16 cellular contexts compared by ENCODE assay signal in the genomic region with DNA sequence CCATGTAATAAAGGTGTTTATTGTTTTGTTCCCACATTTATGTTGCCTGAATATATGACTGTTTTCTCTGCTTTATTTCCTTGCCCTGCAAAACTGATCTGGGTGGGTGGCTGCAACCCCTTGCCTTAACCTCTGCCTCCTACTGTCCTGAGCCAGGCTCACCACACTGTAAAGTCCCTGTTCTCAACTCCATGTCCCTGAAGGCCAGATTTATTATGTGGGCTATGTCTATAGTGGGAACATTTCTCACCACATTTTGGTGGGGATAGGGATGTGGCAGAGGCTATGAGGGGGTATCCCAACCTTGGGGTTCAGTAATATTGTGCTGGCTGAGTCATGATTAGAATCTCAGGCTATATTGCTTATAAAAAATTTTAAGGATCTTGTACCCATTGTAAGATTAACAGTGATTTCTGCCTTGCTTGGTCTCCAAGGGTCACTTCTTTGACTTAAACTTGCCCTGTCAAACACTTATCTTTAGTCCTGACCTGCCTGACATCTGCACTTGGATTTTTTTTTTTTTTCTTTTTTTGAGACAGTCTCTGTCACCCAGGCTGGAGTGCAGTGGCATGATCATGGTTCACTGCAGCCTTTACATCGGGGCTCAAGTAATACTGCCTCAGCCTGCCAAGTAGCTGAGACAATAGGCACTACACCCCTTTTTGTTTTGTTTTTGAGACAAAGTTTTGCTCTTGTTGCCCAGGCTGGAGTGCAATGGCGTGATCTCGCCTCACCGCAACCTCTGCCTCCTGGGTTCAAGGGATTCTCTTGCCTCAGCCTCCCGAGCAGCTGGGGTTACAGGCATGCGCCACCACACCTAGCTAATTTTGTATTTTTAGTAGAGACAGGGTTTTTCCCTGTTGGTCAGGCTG. TPM values are rescaled to one million over a fixed set of nuclear protein-coding genes. Genes with fewer than 3 reads are reported as not detected.
A peak's percentile ranks its signal among the peaks of the same experiment; 100 is the strongest.
DNase-seq lines count a peak whose midpoint lies in the region; ATAC-seq and TF ChIP-seq lines count a peak whose summit lies in the region.
"Had no signal": no experiment of that assay in that cellular context is flagged by ENCODE, and none has a peak within 500 bp of the region (broad histone marks: within the 10 kb centered on the region; RNA-seq: fewer than 3 reads in every experiment).

No MANE protein-coding gene starts in this region.

- peaks cover 53% of the 10 kb centered on the region for H3K4me1 Mint-ChIP-seq in activated CD4-positive, alpha-beta T cell treated with anti-CD3 and anti-CD28 coated beads, Interleukin-2, amount 10 ng/mL, durations not matched to agents 7 days and 5 days
- peaks cover 46% of the 10 kb centered on the region for H3K4me1 Mint-ChIP-seq in HFFc6 (ENCODE audit: low read depth)
- H3K4me1 Mint-ChIP-seq in activated naive CD8-positive, alpha-beta T cell treated with anti-CD3 and anti-CD28 coated beads, Interleukin-2, amount 50 U/mL, for 24 hours: peaks cover 48% of the 10 kb centered on the region
- H3K4me1 Mint-ChIP-seq in nephron progenitor cell: peaks cover 48% of the 10 kb centered on the region

- peak overlapping the region; percentile 73 for H3K27ac Mint-ChIP-seq in activated CD4-positive, alpha-beta T cell treated with anti-CD3 and anti-CD28 coated beads, Interleukin-2, amount 10 ng/mL, durations not matched to agents 7 days and 5 days
- H3K27ac Mint-ChIP-seq in HFFc6: peak overlapping the region; percentile 73
- H3K27ac Mint-ChIP-seq in activated naive CD8-positive, alpha-beta T cell treated with anti-CD3 and anti-CD28 coated beads, Interleukin-2, amount 50 U/mL, for 24 hours: peak overlapping the region; percentile 95
- peak overlapping the region; percentile 90 for H3K27ac Mint-ChIP-seq in nephron progenitor cell

- no peaks in the 10 kb centered on the region for H3K27me3 Mint-ChIP-seq in activated CD4-positive, alpha-beta T cell treated with anti-CD3 and anti-CD28 coated beads, Interleukin-2, amount 10 ng/mL, durations not matched to agents 7 days and 5 days
- H3K27me3 Mint-ChIP-seq in HFFc6 (ENCODE audit: insufficient read depth): peaks cover 8% of the 10 kb centered on the region
- H3K27me3 Mint-ChIP-seq in activated naive CD8-positive, alpha-beta T cell treated with anti-CD3 and anti-CD28 coated beads, Interleukin-2, amount 50 U/mL, for 24 hours: no peaks in the 10 kb centered on the region
- H3K27me3 Mint-ChIP-seq in nephron progenitor cell (ENCODE audit: low read depth, poor library complexity): peaks cover 9% of the 10 kb centered on the region

- H3K9me3 Mint-ChIP-seq in activated CD4-positive, alpha-beta T cell treated with anti-CD3 and anti-CD28 coated beads, Interleukin-2, amount 10 ng/mL, durations not matched to agents 7 days and 5 days: no peaks in the 10 kb centered on the region
- no peaks in the 10 kb centered on the region for H3K9me3 Mint-ChIP-seq in HFFc6
- H3K9me3 Mint-ChIP-seq in activated naive CD8-positive, alpha-beta T cell treated with anti-CD3 and anti-CD28 coated beads, Interleukin-2, amount 50 U/mL, for 24 hours: no peaks in the 10 kb centered on the region
- no peaks in the 10 kb centered on the region for H3K9me3 Mint-ChIP-seq in nephron progenitor cell

- CTCF ChIA-PET in activated CD4-positive, alpha-beta T cell treated with anti-CD3 and anti-CD28 coated beads, Interleukin-2, amount 10 ng/mL, durations not matched to agents 7 days and 5 days (lab: Charles Lee): interaction anchor here (1.3 kb wide), 1 partner anchor 21 kb away, joined by 3 read pairs; the partner anchor contains the start of gene PLK3
- CTCF ChIA-PET in GM10248 (lab: Yijun Ruan, JAX): interaction anchor here (1.2 to 2.8 kb wide), 4 partner anchors 8 to 14 kb away, joined by 3 to 8 read pairs (median 5); partner anchors contain the start of gene BEST4

- no peak for ATAC-seq in activated naive CD8-positive, alpha-beta T cell treated with anti-CD3 and anti-CD28 coated beads, Interleukin-2, amount 50 U/mL, for 24 hours
- ATAC-seq: lower lobe of right lung, upper lobe of right lung had no signal

- TF ChIP-seq CTCF in HFFc6 (IDR thresholded peaks at IDR 0.05) (no peak), nephron progenitor cell (IDR thresholded peaks at IDR 0.05) (no peak), GM10248 (IDR thresholded peaks at IDR 0.05; ENCODE audit: control extremely low read depth, extremely low read depth, low read depth, missing control alignments) (no peak)

- DNase-seq in activated CD4-positive, alpha-beta T cell treated with anti-CD3 and anti-CD28 coated beads, Interleukin-2, amount 10 ng/mL, durations not matched to agents 7 days and 5 days: no peak
- no peak for DNase-seq in activated CD4-positive, alpha-beta T cell treated with anti-CD3 and anti-CD28 coated beads for 1 hour
- DNase-seq in HFFc6 (no peak), nephron progenitor cell (no peak), GM10248 (ENCODE audit: extremely low spot score) (no peak), SHP77 (lab: John Stamatoyannopoulos, UW) (no peak), COLO668 (lab: John Stamatoyannopoulos, UW; ENCODE audit: unreplicated experiment) (no peak)
- no peak for DNase-seq in activated naive CD8-positive, alpha-beta T cell treated with anti-CD3 and anti-CD28 coated beads, Interleukin-2, amount 50 U/mL, for 24 hours
- DNase-seq: central memory CD4-positive, alpha-beta T cell; DMS79 treated with DMSO at 0.1 percent for 48 hours; hippocampal formation; lower lobe of right lung; NCI-H1694 treated with DMSO at 0.1 percent for 48 hours; NCI-H526; upper lobe of right lung had no signal

- POLR2A ChIA-PET in activated CD4-positive, alpha-beta T cell treated with anti-CD3 and anti-CD28 coated beads, Interleukin-2, amount 10 ng/mL, durations not matched to agents 7 days and 5 days (lab: Charles Lee): interaction anchor here (0.6 kb wide), 1 partner anchor 34 kb away, joined by 3 read pairs; no protein-coding TSS in a partner anchor
- POLR2A ChIA-PET in GM10248 (lab: Yijun Ruan, JAX): interaction anchor here (0.9 to 1.4 kb wide), 2 partner anchors 10 to 21 kb away, joined by 3 to 5 read pairs; partner anchors contain the start of genes BEST4 and PLK3

- peak overlapping the region; percentile 21 for H3K4me3 Mint-ChIP-seq in activated CD4-positive, alpha-beta T cell treated with anti-CD3 and anti-CD28 coated beads, Interleukin-2, amount 10 ng/mL, durations not matched to agents 7 days and 5 days
- H3K4me3 Mint-ChIP-seq in HFFc6: peak overlapping the region; percentile 93
- H3K4me3 Mint-ChIP-seq in activated naive CD8-positive, alpha-beta T cell treated with anti-CD3 and anti-CD28 coated beads, Interleukin-2, amount 50 U/mL, for 24 hours: peak overlapping the region; percentile 94
- H3K4me3 Mint-ChIP-seq in nephron progenitor cell: no peak overlapping the region

- H3K36me3 Mint-ChIP-seq in activated CD4-positive, alpha-beta T cell treated with anti-CD3 and anti-CD28 coated beads, Interleukin-2, amount 10 ng/mL, durations not matched to agents 7 days and 5 days (ENCODE audit: low read depth): peaks cover 61% of the 10 kb centered on the region
- H3K36me3 Mint-ChIP-seq in HFFc6 (ENCODE audit: low read depth) (peaks cover 66% of the 10 kb centered on the region), nephron progenitor cell (ENCODE audit: low read depth) (peaks cover 60% of the 10 kb centered on the region)
- peaks cover 70% of the 10 kb centered on the region for H3K36me3 Mint-ChIP-seq in activated naive CD8-positive, alpha-beta T cell treated with anti-CD3 and anti-CD28 coated beads, Interleukin-2, amount 50 U/mL, for 24 hours (ENCODE audit: low read depth)

RNA-seq across cellular contexts. Expression of gene RPS8, which starts 3.6 kb away (rescaled TPM):
- total RNA-seq in activated CD4-positive, alpha-beta T cell treated with anti-CD3 and anti-CD28 coated beads, Interleukin-2, amount 10 ng/mL, durations not matched to agents 7 days and 5 days: 1,000 to 10,000 TPM; 1,879 to 1,968 TPM
- total RNA-seq in HFFc6 (2021; fragmentation: NEBNext Ultra II Directional; extraction: Animal tissue kit (Norgen Biotek cat#: 25700)): 1,000 to 10,000 TPM; 1,518 to 1,745 (median 1,633) TPM

RNA-seq across cellular contexts. Expression of gene BEST4, which starts 9.0 kb away (rescaled TPM):
- under 1 TPM; 0.42 to 0.55 TPM for total RNA-seq in activated CD4-positive, alpha-beta T cell treated with anti-CD3 and anti-CD28 coated beads, Interleukin-2, amount 10 ng/mL, durations not matched to agents 7 days and 5 days
- total RNA-seq in HFFc6 (2021; fragmentation: NEBNext Ultra II Directional; extraction: Animal tissue kit (Norgen Biotek cat#: 25700)): under 1 TPM; 0.09 to 0.23 (median 0.12) TPM
- total RNA-seq: RPMI7951, upper lobe of right lung had no signal

RNA-seq across cellular contexts. Expression of gene PLK3, which starts 21.2 kb away (rescaled TPM):
- total RNA-seq in activated CD4-positive, alpha-beta T cell treated with anti-CD3 and anti-CD28 coated beads, Interleukin-2, amount 10 ng/mL, durations not matched to agents 7 days and 5 days: 10 to 100 TPM; 54.3 to 57.5 TPM
- total RNA-seq in HFFc6 (2021; fragmentation: NEBNext Ultra II Directional; extraction: Animal tissue kit (Norgen Biotek cat#: 25700)): 10 to 100 TPM; 37.1 to 44.6 (median 39.2) TPM

RNA-seq across cellular contexts. Expression of gene DYNLT4, which starts 28.2 kb away (rescaled TPM):
- under 1 TPM; 0.47 to 0.83 TPM for total RNA-seq in activated CD4-positive, alpha-beta T cell treated with anti-CD3 and anti-CD28 coated beads, Interleukin-2, amount 10 ng/mL, durations not matched to agents 7 days and 5 days
- total RNA-seq in HFFc6 (2021; fragmentation: NEBNext Ultra II Directional; extraction: Animal tissue kit (Norgen Biotek cat#: 25700)): under 1 TPM in 1 of 6 experiments, not detected in 5; 0.46 TPM
- total RNA-seq: upper lobe of right lung had no signal

RNA-seq across cellular contexts. Expression of gene BTBD19, which starts 29.4 kb away (rescaled TPM):
- total RNA-seq in activated CD4-positive, alpha-beta T cell treated with anti-CD3 and anti-CD28 coated beads, Interleukin-2, amount 10 ng/mL, durations not matched to agents 7 days and 5 days: 1 to 10 TPM; 6.0 to 7.7 TPM
- 10 to 100 TPM; 12.2 to 21.4 (median 13.9) TPM for total RNA-seq in HFFc6 (2021; fragmentation: NEBNext Ultra II Directional; extraction: Animal tissue kit (Norgen Biotek cat#: 25700))
